Comparison of ENCODE assay signal across 19 cellular contexts in genomic region chr16:28208131-28208530, GRCh38. TPM values are rescaled to one million over a fixed set of nuclear protein-coding genes. Genes with fewer than 3 reads are reported as not detected.
DNase-seq lines count a peak whose midpoint lies in the region; ATAC-seq, FAIRE-seq and TF ChIP-seq lines count a peak whose summit lies in the region.
"Had no signal": no experiment of that assay in that cellular context is flagged by ENCODE, and none has a peak within 500 bp of the region (broad histone marks: within the 10 kb centered on the region; RNA-seq: fewer than 3 reads in every experiment).

No MANE protein-coding gene starts in this region.

- TF ChIP-seq POLR2A in K562 (conservative IDR thresholded peaks at IDR 0.05), result no peak

- H3K36me3 ChIP-seq in OCI-LY7 (ENCODE audit: insufficient read depth, low read length) (peaks cover 74% of the 10 kb centered on the region), K562 (ENCODE audit: control insufficient read depth, insufficient read depth, low read length) (peaks cover 73% of the 10 kb centered on the region)

- TF ChIP-seq CTCF in OCI-LY7 (conservative IDR thresholded peaks at IDR 0.05; ENCODE audit: low read length) (no peak), K562 (IDR thresholded peaks at IDR 0.05 in 2 of 3, conservative IDR thresholded peaks at IDR 0.05 in 1 of 3; ENCODE audit: insufficient read depth in 2 of 3, low read depth in 1 of 3, low read length in 3 of 3) (no peak), GM20000 (IDR thresholded peaks at IDR 0.05; ENCODE audit: extremely low read depth, missing control alignments) (no peak), dorsolateral prefrontal cortex (IDR thresholded peaks at IDR 0.05 in 54 of 56, conservative IDR thresholded peaks at IDR 0.05 in 2 of 56; ENCODE audit: low read depth in 1 of 56, partially characterized antibody in 56 of 56) (no peak)

- intact Hi-C loops in OCI-LY7 (cut with micrococcal nuclease; ENCODE audit: unreplicated experiment) (loop anchor here (5.0 kb wide), 1 partner anchor 66 kb away; no protein-coding TSS in a partner anchor), K562 (cut with micrococcal nuclease) (no loop called here), dorsolateral prefrontal cortex (cut with DNase I) (no loop called here)

- H3K4me1 ChIP-seq in OCI-LY7 (ENCODE audit: insufficient read depth, low read length, poor library complexity, severe bottlenecking) (peaks cover 25% of the 10 kb centered on the region), K562 (replicated peaks in 1 of 2; ENCODE audit: control insufficient read depth in 2 of 2, insufficient read depth in 2 of 2, low read length in 2 of 2) (peaks cover 12 to 26% of the 10 kb centered on the region in 2 experiments; a peak in 4 of 5 replicates)

- no peaks in the 10 kb centered on the region for H3K9me2 ChIP-seq in OCI-LY7 (ENCODE audit: insufficient read depth, low read length)

- no peak for DNase-seq in activated naive CD4-positive, alpha-beta T cell (lab: John Stamatoyannopoulos, UW)
- DNase-seq in OCI-LY7 (ENCODE audit: low spot score) (no peak), K562 (ENCODE audit: extremely low read depth in 1 of 4, low spot score in 3 of 4) (no peak), GM20000 (ENCODE audit: low spot score) (no peak), SIG-M5 treated with dmso at 0.1 percent for 504 hours (lab: John Stamatoyannopoulos, UW; ENCODE audit: unreplicated experiment) (no peak), dorsolateral prefrontal cortex (no peak)
- DNase-seq in stimulated activated effector memory CD8-positive, alpha-beta T cell treated with anti-CD3 and anti-CD28 coated beads, Interleukin-12 subunit alpha, Interleukin-12 subunit beta, amount 100 ng/mL, for 72 hours (ENCODE audit: low spot score in 2 of 2), result no peak
- DNase-seq: activated CD4-positive, alpha-beta T cell treated with anti-CD3 and anti-CD28 coated beads for 1 hour; activated effector memory CD4-positive, alpha-beta T cell treated with Interleukin-2 at 50 U/mL for 16 hours; NCI-H146; NCI-H446 treated with DMSO at 0.1 percent for 48 hours; SHP77; T-helper 9 cell; testis had no signal

- H2AFZ ChIP-seq in OCI-LY7 (ENCODE audit: low read length) (no peak overlapping the region), K562 (ENCODE audit: low read depth, low read length) (no peak overlapping the region)

- peak overlapping the region; percentile 96 for H3K4me3 Mint-ChIP-seq in activated naive CD4-positive, alpha-beta T cell treated with anti-CD3 and anti-CD28 coated beads, Interleukin-2, amount 50 U/mL, for 24 hours
- H3K4me3 Mint-ChIP-seq in stimulated activated effector memory CD8-positive, alpha-beta T cell treated with anti-CD3 and anti-CD28 coated beads, Interleukin-12 subunit alpha, Interleukin-12 subunit beta, amount 100 ng/mL, for 72 hours, result peak overlapping the region; percentile 88

- no peak overlapping the region for H3K9ac ChIP-seq in K562 (ENCODE audit: insufficient read depth in 1 of 2, low read depth in 2 of 2, low read length in 2 of 2)

- no peak for ATAC-seq in K562
- ATAC-seq in stimulated activated effector memory CD8-positive, alpha-beta T cell treated with anti-CD3 and anti-CD28 coated beads, Interleukin-12 subunit alpha, Interleukin-12 subunit beta, amount 100 ng/mL, for 72 hours, result no peak
- ATAC-seq: esophagus mucosa had no signal

- BruUV-seq in OCI-LY7 (replicated peaks; lab: Mats Ljungman, UMichigan) (no TSS peak), K562 (replicated peaks; lab: Mats Ljungman, UMichigan) (no TSS peak)

- H4K20me1 ChIP-seq in OCI-LY7 (ENCODE audit: insufficient read depth, low read length) (peaks cover 18% of the 10 kb centered on the region), K562 (replicated peaks; ENCODE audit: control insufficient read depth, insufficient read depth, low read length) (peaks cover 39% of the 10 kb centered on the region)

- H3K27me3 Mint-ChIP-seq in activated naive CD4-positive, alpha-beta T cell treated with anti-CD3 and anti-CD28 coated beads, Interleukin-2, amount 50 U/mL, for 24 hours, result no peaks in the 10 kb centered on the region

- in situ Hi-C loops in K562 (cut with MboI), result no loop called here

- peaks cover 5% of the 10 kb centered on the region for H3K9me3 Mint-ChIP-seq in activated naive CD4-positive, alpha-beta T cell treated with anti-CD3 and anti-CD28 coated beads, Interleukin-2, amount 50 U/mL, for 24 hours
- peaks cover 2% of the 10 kb centered on the region for H3K9me3 Mint-ChIP-seq in stimulated activated effector memory CD8-positive, alpha-beta T cell treated with anti-CD3 and anti-CD28 coated beads, Interleukin-12 subunit alpha, Interleukin-12 subunit beta, amount 100 ng/mL, for 72 hours

- H3K27me3 ChIP-seq in K562 (ENCODE audit: control insufficient read depth in 2 of 2, insufficient read depth in 2 of 2, low read length in 2 of 2) (no peaks in the 10 kb centered on the region), dorsolateral prefrontal cortex (no peaks in the 10 kb centered on the region)
- H3K27me3 ChIP-seq: right atrium auricular region, testis had no signal

- POLR2A ChIA-PET in OCI-LY7 (lab: Charles Lee), result interaction anchor here (0.6 kb wide), 1 partner anchor 63 kb away, joined by 3 read pairs; no protein-coding TSS in a partner anchor
- POLR2A ChIA-PET in K562 (lab: Yijun Ruan, JAX), result no interaction called here

- H3K4me2 ChIP-seq in OCI-LY7 (ENCODE audit: low read length) (peak overlapping the region; percentile 40; the same call in 1 of the 2 replicates), K562 (ENCODE audit: insufficient read depth, low read length) (peak overlapping the region; percentile 24; the same call in 1 of the 2 replicates)

- no peak overlapping the region for H3K27ac Mint-ChIP-seq in activated naive CD4-positive, alpha-beta T cell treated with anti-CD3 and anti-CD28 coated beads, Interleukin-2, amount 50 U/mL, for 24 hours
- peak overlapping the region; percentile 74 for H3K27ac Mint-ChIP-seq in stimulated activated effector memory CD8-positive, alpha-beta T cell treated with anti-CD3 and anti-CD28 coated beads, Interleukin-12 subunit alpha, Interleukin-12 subunit beta, amount 100 ng/mL, for 72 hours

- no peak for FAIRE-seq in K562 (lab: Jason Lieb, UNC)
- FAIRE-seq: islet of Langerhans had no signal

- H3K4me3 ChIP-seq in OCI-LY7 (ENCODE audit: low read depth, low read length, poor library complexity, severe bottlenecking) (no peak overlapping the region), K562 (no peak overlapping the region), dorsolateral prefrontal cortex (no peak overlapping the region)
- H3K4me3 ChIP-seq: right atrium auricular region, testis had no signal

- H3K4me1 Mint-ChIP-seq in activated naive CD4-positive, alpha-beta T cell treated with anti-CD3 and anti-CD28 coated beads, Interleukin-2, amount 50 U/mL, for 24 hours, result peaks cover 34% of the 10 kb centered on the region
- peaks cover 39% of the 10 kb centered on the region for H3K4me1 Mint-ChIP-seq in stimulated activated effector memory CD8-positive, alpha-beta T cell treated with anti-CD3 and anti-CD28 coated beads, Interleukin-12 subunit alpha, Interleukin-12 subunit beta, amount 100 ng/mL, for 72 hours

- no peak for TF ChIP-seq RAD21 in K562 (CRISPR knock-in tag; conservative IDR thresholded peaks at IDR 0.05 in 1 of 2, IDR thresholded peaks at IDR 0.05 in 1 of 2)

- H3K9me3 ChIP-seq in OCI-LY7 (ENCODE audit: low read length) (no peaks in the 10 kb centered on the region), K562 (replicated peaks; ENCODE audit: control insufficient read depth, insufficient read depth, low read depth, low read length) (no peaks in the 10 kb centered on the region)
- H3K9me3 ChIP-seq: HAP-1, right atrium auricular region, testis had no signal

- CTCF ChIA-PET in OCI-LY7 (lab: Charles Lee; ENCODE audit: unreplicated experiment) (no interaction called here), K562 (lab: Yijun Ruan, JAX; ENCODE audit: low intra/inter-chr PET ratio) (no interaction called here)

- peaks cover 10% of the 10 kb centered on the region for H3K36me3 Mint-ChIP-seq in activated naive CD4-positive, alpha-beta T cell treated with anti-CD3 and anti-CD28 coated beads, Interleukin-2, amount 50 U/mL, for 24 hours
- H3K36me3 Mint-ChIP-seq in stimulated activated effector memory CD8-positive, alpha-beta T cell treated with anti-CD3 and anti-CD28 coated beads, Interleukin-12 subunit alpha, Interleukin-12 subunit beta, amount 100 ng/mL, for 72 hours, result no peaks in the 10 kb centered on the region

- 100% methylated on average over 4 of the region's 4 CpGs for WGBS in K562 (ENCODE audit: insufficient coverage, low coverage, missing lambda C conversion rate)

- H3K27ac ChIP-seq in OCI-LY7 (ENCODE audit: low read depth, low read length, poor library complexity, severe bottlenecking) (no peak overlapping the region), K562 (ENCODE audit: extremely low read depth, low read depth, low read length) (no peak overlapping the region), dorsolateral prefrontal cortex (no peak overlapping the region)
- H3K27ac ChIP-seq: right atrium auricular region, testis had no signal

- no peak for TF ChIP-seq EP300 in K562 (IDR thresholded peaks at IDR 0.05; ENCODE audit: low read length)

- peaks cover 3% of the 10 kb centered on the region for H3K9me1 ChIP-seq in K562 (ENCODE audit: control insufficient read depth, insufficient read depth, low read length)

- H3K79me2 ChIP-seq in OCI-LY7 (ENCODE audit: insufficient read depth, low read depth, low read length), result peaks cover 82% of the 10 kb centered on the region
- peaks cover 85% of the 10 kb centered on the region for H3K79me2 ChIP-seq in K562 (ENCODE audit: control insufficient read depth, insufficient read depth, low read length)

RNA-seq across cellular contexts. Expression of gene XPO6, which starts 3.6 kb away (rescaled TPM):
- total RNA-seq in OCI-LY7 (2014; rRNA removed; shearing (Covaris generic)), result 110 and 130 TPM in 2 replicates
- 167 and 186 TPM in 2 replicates for total RNA-seq in OCI-LY7 (2022)
- 514 and 616 TPM in 2 replicates for total RNA-seq in K562 (2011; cell fraction: chromatin; rRNA removed; ENCODE audit: low replicate concordance)
- 268 and 281 TPM in 2 replicates for total RNA-seq in K562 (2011; cell fraction: nucleolus; rRNA removed)
- 282 and 295 TPM in 2 replicates for total RNA-seq in K562 (2011; cell fraction: nucleoplasm; rRNA removed)
- 121 and 136 TPM in 2 replicates for total RNA-seq in K562 (2014; rRNA removed)
- 90.7 and 104 TPM in 2 replicates for total RNA-seq in K562 (2014; rRNA removed; fragmentation: Illumina TruSeq; extraction: Trizol)
- 101 and 104 TPM in 2 replicates for total RNA-seq in K562 (2015; rRNA removed; fragmentation: Illumina TruSeq; extraction: Trizol)
- total RNA-seq in K562 (2021), result 196 and 204 TPM in 2 replicates
- polyA plus RNA-seq in K562 (2011; rRNA removed), result 160 and 184 TPM in 2 replicates
- polyA plus RNA-seq in K562 (2011; cell fraction: cytosol; rRNA removed), result 233 and 372 TPM in 2 replicates
- 242 and 339 TPM in 2 replicates for polyA plus RNA-seq in K562 (2011; cell fraction: nucleus; rRNA removed)
- 107 and 149 TPM in 2 replicates for polyA plus RNA-seq in K562 (2012)
- polyA plus RNA-seq in K562 (2014; fragmentation: Illumina TruSeq; extraction: Trizol), result 154 and 180 TPM in 2 replicates
- polyA plus RNA-seq in K562 (2014; fragmentation: Nextera tagmentation; extraction: Ambion mirVana), result 10 to 100 TPM; 11.2 to 31.0 TPM
- polyA plus RNA-seq in K562 (2014; rRNA removed), result 119 and 141 TPM in 2 replicates
- 205 and 308 TPM in 2 replicates for polyA minus RNA-seq in K562 (2011; rRNA and poly(A)+ RNA removed)
- 160 and 194 TPM in 2 replicates for polyA minus RNA-seq in K562 (2011; cell fraction: cytosol; rRNA and poly(A)+ RNA removed)
- polyA minus RNA-seq in K562 (2011; cell fraction: nucleus; rRNA and poly(A)+ RNA removed), result 200 and 231 TPM in 2 replicates
- 100 to 1,000 TPM; 111 to 213 (median 156) TPM for total RNA-seq in dorsolateral prefrontal cortex
